ENCODE assay signal across 8 cellular contexts in genomic region chrX:3920424-3921017, GRCh38.
DNase-seq lines count a peak whose midpoint lies in the region; ATAC-seq and TF ChIP-seq lines count a peak whose summit lies in the region.
"Not testable (repeated sequence)": the region's sequence is repeated elsewhere in the genome, so short reads cannot be mapped to it uniquely, and the experiment has no call there.

No MANE protein-coding gene starts in this region.

- H3K27ac ChIP-seq in gastroesophageal sphincter, result not testable (repeated sequence)

- not testable (repeated sequence) for H3K4me3 ChIP-seq in gastroesophageal sphincter

- not testable (repeated sequence) for H3K36me3 Mint-ChIP-seq in T-helper 17 cell (ENCODE audit: low read depth)

- ATAC-seq in GM18508 (IDR thresholded peaks at IDR 0.05; ENCODE audit: insufficient read depth, unreplicated experiment), result peak; percentile 92
- ATAC-seq in GM19395 (IDR thresholded peaks at IDR 0.05; ENCODE audit: unreplicated experiment), result peak; percentile 96
- peak; percentile 97 for ATAC-seq in GM21723 (IDR thresholded peaks at IDR 0.05; ENCODE audit: unreplicated experiment)
- ATAC-seq in HG02943 (IDR thresholded peaks at IDR 0.05; ENCODE audit: low read depth, unreplicated experiment), result peak; percentile 97
- ATAC-seq in HG03354 (IDR thresholded peaks at IDR 0.05; ENCODE audit: poor library complexity, severe bottlenecking, unreplicated experiment), result peak; percentile 98
- peak; percentile 98 for ATAC-seq in T-helper 17 cell
- peak; percentile 76 for ATAC-seq in gastroesophageal sphincter
- ATAC-seq in omental fat pad (ENCODE audit: low FRiP score), result peak; percentile 66

- not testable (repeated sequence) for H3K9me3 ChIP-seq in T-helper 17 cell (ENCODE audit: control insufficient read depth, low read length, poor library complexity, severe bottlenecking); gastroesophageal sphincter

- H3K4me1 Mint-ChIP-seq in T-helper 17 cell, result not testable (repeated sequence)

- not testable (repeated sequence) for TF ChIP-seq EP300 in gastroesophageal sphincter (IDR thresholded peaks at IDR 0.05)

- not testable (repeated sequence) for H3K27ac Mint-ChIP-seq in T-helper 17 cell

- H3K4me3 Mint-ChIP-seq in T-helper 17 cell, result not testable (repeated sequence)

- WGBS in gastroesophageal sphincter (ENCODE audit: low coverage in 1 of 2), 2 donors, result no CpG with 5 or more reads among the region's 78 CpGs

- not testable (repeated sequence) for TF ChIP-seq CTCF in gastroesophageal sphincter (IDR thresholded peaks at IDR 0.05); omental fat pad (IDR thresholded peaks at IDR 0.05)

- not testable (repeated sequence) for TF ChIP-seq POLR2A in gastroesophageal sphincter (IDR thresholded peaks at IDR 0.05)

- not testable (repeated sequence) for H3K4me1 ChIP-seq in gastroesophageal sphincter

- not testable (repeated sequence) for H3K27me3 Mint-ChIP-seq in T-helper 17 cell

- not testable (repeated sequence) for H3K27me3 ChIP-seq in gastroesophageal sphincter

- not testable (repeated sequence) for DNase-seq in T-helper 17 cell; omental fat pad (ENCODE audit: low spot score)

- not testable (repeated sequence) for H3K36me3 ChIP-seq in gastroesophageal sphincter
